1 cellular context compared by ENCODE assay signal in the genomic region with DNA sequence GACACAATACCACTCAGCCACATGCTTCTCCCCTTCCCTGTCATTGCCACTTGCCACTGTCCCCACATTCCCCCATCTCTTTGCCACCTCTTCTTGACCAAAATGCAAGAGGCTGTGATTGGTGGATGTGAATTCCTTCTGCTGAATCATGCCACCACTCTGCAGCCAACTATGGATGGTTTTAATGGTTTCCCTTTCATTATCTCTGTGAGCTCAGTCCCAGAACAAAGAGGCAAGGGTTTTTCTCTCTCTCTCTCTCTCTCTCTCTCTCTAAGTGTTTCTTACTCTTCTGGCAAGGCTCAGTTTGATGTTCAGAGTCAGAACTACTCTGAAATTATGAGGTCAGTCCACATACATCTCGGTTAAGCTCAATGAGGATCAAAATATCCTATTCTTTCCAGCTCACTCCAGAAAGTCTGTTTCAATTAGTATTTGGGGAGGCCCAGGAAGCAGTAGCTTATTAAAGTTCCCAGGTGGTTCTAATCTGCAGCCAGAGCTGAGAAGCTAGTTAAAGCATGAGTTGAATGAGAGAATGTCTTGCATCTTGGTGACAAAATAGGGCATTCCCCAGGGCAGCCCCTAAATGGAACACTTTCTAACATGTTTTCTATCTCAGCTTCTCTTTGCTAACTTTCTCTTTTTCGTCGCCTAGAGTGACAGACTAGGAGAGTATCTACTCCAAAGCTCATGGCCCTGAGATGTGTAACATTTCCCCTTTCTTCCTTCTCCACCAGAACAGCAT.
TF ChIP-seq lines count a peak whose summit lies in the region.

No MANE protein-coding gene starts in this region.

TF ChIP-seq in WTC11, 78 proteins besides CTCF, POLR2A, EP300 and RAD21 (continued from another document):
- TF ChIP-seq HMGXB4 (CRISPR knock-in tag; IDR thresholded peaks at IDR 0.05) (no peak), ATF3 (CRISPR knock-in tag; conservative IDR thresholded peaks at IDR 0.05) (no peak), E2F4 (CRISPR knock-in tag; IDR thresholded peaks at IDR 0.05; ENCODE audit: borderline replicate concordance, low read depth) (no peak), RELA (CRISPR knock-in tag; IDR thresholded peaks at IDR 0.05; ENCODE audit: borderline replicate concordance) (no peak), FOXP1 (CRISPR knock-in tag; IDR thresholded peaks at IDR 0.05; ENCODE audit: borderline replicate concordance) (no peak), STAT6 (CRISPR knock-in tag; conservative IDR thresholded peaks at IDR 0.05; ENCODE audit: low read depth) (no peak), ZNF263 (CRISPR knock-in tag; IDR thresholded peaks at IDR 0.05; ENCODE audit: low read depth) (no peak), ELF4 (CRISPR knock-in tag; IDR thresholded peaks at IDR 0.05; ENCODE audit: low read depth) (no peak)
